Comparison of ENCODE assay signal across 1 cellular context in genomic region chr4:5391492-5391891, GRCh38.
TF ChIP-seq lines count a peak whose summit lies in the region.

No MANE protein-coding gene starts in this region.

TF ChIP-seq in IMR-90, 13 proteins besides CTCF, POLR2A, EP300 and RAD21:
- no peak for TF ChIP-seq RFX5 (IDR thresholded peaks at IDR 0.05; ENCODE audit: low read depth, low read length)
- TF ChIP-seq USF2 (IDR thresholded peaks at IDR 0.05; ENCODE audit: low read depth, low read length), result no peak
- TF ChIP-seq SMC3 (IDR thresholded peaks at IDR 0.05; ENCODE audit: low read depth, low read length), result no peak
- no peak for TF ChIP-seq FOS (IDR thresholded peaks at IDR 0.05; ENCODE audit: low read depth, low read length)
- TF ChIP-seq NFE2L2 (IDR thresholded peaks at IDR 0.05; ENCODE audit: low read depth, low read length), result no peak
